11 cellular contexts compared by ENCODE assay signal in the genomic region with DNA sequence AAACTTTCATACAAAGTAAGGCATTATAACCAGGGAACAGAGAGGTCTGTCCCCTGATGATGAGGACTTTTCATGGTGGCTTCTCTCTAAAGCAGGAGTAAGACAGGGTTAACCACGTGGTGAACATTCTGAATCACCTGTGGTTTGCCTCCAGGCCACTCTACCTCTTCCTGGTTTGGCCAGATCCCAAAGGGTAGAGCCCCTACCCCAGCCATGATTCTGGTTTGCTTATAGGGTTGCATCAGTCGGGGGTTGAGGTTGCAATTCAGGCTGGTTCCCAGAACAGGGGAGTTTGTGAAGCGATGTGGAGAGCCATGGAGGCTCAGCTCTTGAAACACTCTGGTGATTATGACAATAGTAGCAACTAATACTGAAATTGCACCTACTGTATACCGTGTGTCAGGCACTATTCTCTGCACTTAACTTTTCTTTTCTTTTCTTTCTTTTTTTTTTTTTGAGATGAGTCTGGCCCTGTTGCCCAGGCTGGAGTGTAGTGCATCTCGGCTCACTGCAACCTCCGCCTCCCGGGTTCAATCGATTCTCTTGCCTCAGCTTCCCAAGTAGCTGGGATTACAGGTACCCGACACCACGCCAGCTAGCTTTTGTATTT. TPM values are rescaled to one million over a fixed set of nuclear protein-coding genes. Genes with fewer than 3 reads are reported as not detected.
A peak's percentile ranks its signal among the peaks of the same experiment; 100 is the strongest.
DNase-seq lines count a peak whose midpoint lies in the region; ATAC-seq and TF ChIP-seq lines count a peak whose summit lies in the region.
"Had no signal": no experiment of that assay in that cellular context is flagged by ENCODE, and none has a peak within 500 bp of the region (broad histone marks: within the 10 kb centered on the region; RNA-seq: fewer than 3 reads in every experiment).

No MANE protein-coding gene starts in this region.

- H4K8ac ChIP-seq in mesendoderm (ENCODE audit: low read depth, low read length) = no peak overlapping the region

- no peak overlapping the region for H2BK5ac ChIP-seq in mesendoderm (ENCODE audit: low read length)

- H3K4me1 ChIP-seq in PC-9 (replicated peaks; ENCODE audit: insufficient read depth) (peaks cover 31% of the 10 kb centered on the region), mesendoderm (ENCODE audit: control insufficient read depth, low read depth, low read length) (peaks cover 2% of the 10 kb centered on the region)

- no peaks in the 10 kb centered on the region for H3K36me3 ChIP-seq in PC-9 (ENCODE audit: low read depth)
- H3K36me3 ChIP-seq in mesendoderm (ENCODE audit: control insufficient read depth, insufficient read depth, low read length) = no peaks in the 10 kb centered on the region

- H2AK5ac ChIP-seq in mesendoderm (ENCODE audit: low read length) = no peak overlapping the region

- H3K18ac ChIP-seq in mesendoderm (ENCODE audit: low read length) = no peak overlapping the region

- no peaks in the 10 kb centered on the region for H3K9me3 ChIP-seq in PC-9 (ENCODE audit: insufficient read depth, low read depth)

- peaks cover 17% of the 10 kb centered on the region; the same call in 1 of the 2 replicates for H3F3A ChIP-seq in PC-9 (ENCODE audit: insufficient read depth, low read depth)

- H3K23ac ChIP-seq in mesendoderm (ENCODE audit: low read length) = no peak overlapping the region

- H3K56ac ChIP-seq in mesendoderm (ENCODE audit: low read length) = no peak overlapping the region

- CTCF ChIA-PET in PC-9 (lab: Charles Lee) = no interaction called here

- no peak overlapping the region for H2BK15ac ChIP-seq in mesendoderm (replicated peaks; ENCODE audit: low read depth)

- no peak overlapping the region for H2AFZ ChIP-seq in PC-9

- H3K27me3 ChIP-seq in PC-9 (ENCODE audit: insufficient read depth, low read depth) (no peaks in the 10 kb centered on the region), mesendoderm (ENCODE audit: insufficient read depth, low read length, poor library complexity) (peaks cover 14% of the 10 kb centered on the region)

- H3K4me3 ChIP-seq in PC-9 (no peak overlapping the region), mesendoderm (ENCODE audit: low read length) (no peak overlapping the region)

- intact Hi-C loops in PC-9 (cut with micrococcal nuclease; ENCODE audit: unreplicated experiment) = loop anchor here (2.0 kb wide), 1 partner anchor 38 kb away; no protein-coding TSS in a partner anchor

- H3K79me2 ChIP-seq in PC-9 (ENCODE audit: low read depth) (no peaks in the 10 kb centered on the region), mesendoderm (ENCODE audit: control insufficient read depth, insufficient read depth, low read length) (no peaks in the 10 kb centered on the region)

- no peaks in the 10 kb centered on the region for H3K9me2 ChIP-seq in PC-9 (ENCODE audit: insufficient read depth)

- no peaks in the 10 kb centered on the region for H3K79me1 ChIP-seq in mesendoderm (ENCODE audit: low read length)

- H3K4me2 ChIP-seq in PC-9 (peak overlapping the region; percentile 70), mesendoderm (ENCODE audit: low read length) (no peak overlapping the region)

- H2BK120ac ChIP-seq in mesendoderm (ENCODE audit: low read depth, low read length) = no peak overlapping the region

- DNase-seq in PC-9 (peak; percentile 74 to 86), mesendoderm (peak; percentile 40), SIG-M5 (lab: John Stamatoyannopoulos, UW) (no peak), UCSD-AML1 (lab: John Stamatoyannopoulos, UW; ENCODE audit: unreplicated experiment) (no peak), DMS114 treated with DMSO at 0.1 percent for 48 hours (lab: John Stamatoyannopoulos, UW; ENCODE audit: unreplicated experiment) (no peak)
- DNase-seq: GDM1, NCI-H1694 treated with DMSO at 0.1 percent for 48 hours had no signal

- no peaks in the 10 kb centered on the region for H4K20me1 ChIP-seq in PC-9 (ENCODE audit: insufficient read depth)

- H4K5ac ChIP-seq in mesendoderm (ENCODE audit: low read length) = no peak overlapping the region

- H3K4ac ChIP-seq in mesendoderm (ENCODE audit: low read depth, low read length) = no peak overlapping the region

- POLR2A ChIA-PET in PC-9 (lab: Charles Lee; ENCODE audit: unreplicated experiment) = no interaction called here

- peak overlapping the region; percentile 84 for H3K27ac ChIP-seq in PC-9
- H3K27ac ChIP-seq in mesendoderm (ENCODE audit: low read depth, low read length) = no peak overlapping the region

- no peak overlapping the region for H3K9ac ChIP-seq in mesendoderm (ENCODE audit: low read length)

- WGBS in mesendoderm (ENCODE audit: extremely low coverage, insufficient coverage, low lambda C conversion rate) = no CpG with 5 or more reads among the region's 10 CpGs

- BruUV-seq in PC-9 (replicated peaks; lab: Mats Ljungman, UMichigan) = no TSS peak

- ATAC-seq in GM18907 (IDR thresholded peaks at IDR 0.05; ENCODE audit: unreplicated experiment) (peak; percentile 44), HG02610 (IDR thresholded peaks at IDR 0.05; ENCODE audit: unreplicated experiment) (peak; percentile 66), GM19452 (IDR thresholded peaks at IDR 0.05; ENCODE audit: unreplicated experiment) (no peak)

- no peak for TF ChIP-seq CTCF in PC-9 (conservative IDR thresholded peaks at IDR 0.05)

RNA-seq across cellular contexts. Expression of gene CNR2, which starts 8.3 kb away (rescaled TPM):
- total RNA-seq in PC-9 (2021) = not detected in 2 replicates
- not detected for polyA plus RNA-seq in mesendoderm (2013, experiment 1 of 2)
- not detected for polyA plus RNA-seq in mesendoderm (2013, experiment 2 of 2)
- total RNA-seq: lung microvascular endothelial cell had no signal

RNA-seq across cellular contexts. Expression of gene FUCA1, which starts 36.8 kb away (rescaled TPM):
- 29.0 and 30.9 TPM in 2 replicates for total RNA-seq in PC-9 (2021)
- polyA plus RNA-seq in mesendoderm (2013, experiment 1 of 2) = 2.4 TPM
- polyA plus RNA-seq in mesendoderm (2013, experiment 2 of 2) = 2.3 TPM

RNA-seq across cellular contexts. Expression of gene PNRC2, which starts 54.8 kb away (rescaled TPM):
- 58.4 and 67.7 TPM in 2 replicates for total RNA-seq in PC-9 (2021)
- polyA plus RNA-seq in mesendoderm (2013, experiment 1 of 2) = 146 TPM
- polyA plus RNA-seq in mesendoderm (2013, experiment 2 of 2) = 145 TPM

Comparison
In these comparisons a context has a peak if more than half of its experiments do, and no peak if none do; other contexts are left out.
1. DNase-seq: peak in PC-9 (2 of 2) and mesendoderm (single experiment); none in SIG-M5 (single experiment), UCSD-AML1 (single experiment) and DMS114 treated with DMSO at 0.1 percent for 48 hours (single experiment).